ENCODE assay signal across 1 cellular context in the genomic region with DNA sequence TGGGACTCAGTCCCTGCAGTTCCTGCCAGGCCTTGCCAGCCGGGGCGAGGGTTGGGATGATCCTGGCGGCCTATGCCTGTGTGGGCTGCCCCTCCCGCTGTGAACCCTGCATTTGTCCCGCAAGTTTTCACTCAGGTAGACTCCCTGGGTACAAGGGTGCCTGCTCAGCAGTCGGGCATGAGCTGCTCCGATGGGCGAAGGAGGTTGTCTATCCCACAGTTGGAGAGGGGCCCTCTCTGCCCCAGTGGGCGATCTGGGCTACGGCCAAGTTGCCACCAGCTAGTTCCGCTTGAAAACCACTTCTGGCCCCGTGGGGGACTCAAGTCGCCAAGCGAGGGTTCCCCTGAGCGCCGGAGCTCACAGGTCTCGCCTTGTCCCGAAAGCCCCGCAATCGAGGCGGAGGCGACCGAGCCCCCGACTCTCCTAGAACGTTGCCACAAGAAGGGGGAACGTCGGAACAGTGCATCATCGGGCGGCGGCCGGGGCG.
TF ChIP-seq lines count a peak whose summit lies in the region.

No MANE protein-coding gene starts in this region.

TF ChIP-seq in HepG2, 621 proteins besides CTCF, POLR2A, EP300 and RAD21 (continued from another document):
- TF ChIP-seq, protein P1, sequence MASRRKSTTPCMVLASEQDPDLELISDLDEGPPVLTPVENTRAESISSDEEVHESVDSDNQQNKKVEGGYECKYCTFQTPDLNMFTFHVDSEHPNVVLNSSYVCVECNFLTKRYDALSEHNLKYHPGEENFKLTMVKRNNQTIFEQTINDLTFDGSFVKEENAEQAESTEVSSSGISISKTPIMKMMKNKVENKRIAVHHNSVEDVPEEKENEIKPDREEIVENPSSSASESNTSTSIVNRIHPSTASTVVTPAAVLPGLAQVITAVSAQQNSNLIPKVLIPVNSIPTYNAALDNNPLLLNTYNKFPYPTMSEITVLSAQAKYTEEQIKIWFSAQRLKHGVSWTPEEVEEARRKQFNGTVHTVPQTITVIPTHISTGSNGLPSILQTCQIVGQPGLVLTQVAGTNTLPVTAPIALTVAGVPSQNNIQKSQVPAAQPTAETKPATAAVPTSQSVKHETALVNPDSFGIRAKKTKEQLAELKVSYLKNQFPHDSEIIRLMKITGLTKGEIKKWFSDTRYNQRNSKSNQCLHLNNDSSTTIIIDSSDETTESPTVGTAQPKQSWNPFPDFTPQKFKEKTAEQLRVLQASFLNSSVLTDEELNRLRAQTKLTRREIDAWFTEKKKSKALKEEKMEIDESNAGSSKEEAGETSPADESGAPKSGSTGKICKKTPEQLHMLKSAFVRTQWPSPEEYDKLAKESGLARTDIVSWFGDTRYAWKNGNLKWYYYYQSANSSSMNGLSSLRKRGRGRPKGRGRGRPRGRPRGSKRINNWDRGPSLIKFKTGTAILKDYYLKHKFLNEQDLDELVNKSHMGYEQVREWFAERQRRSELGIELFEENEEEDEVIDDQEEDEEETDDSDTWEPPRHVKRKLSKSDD (CRISPR knock-in tag; IDR thresholded peaks at IDR 0.05; ENCODE audit: low read depth) = no peak
- TF ChIP-seq ZNF598 (CRISPR knock-in tag; IDR thresholded peaks at IDR 0.05; ENCODE audit: borderline replicate concordance) (no peak), SMARCE1 (IDR thresholded peaks at IDR 0.05; ENCODE audit: borderline replicate concordance) (no peak)
- TF ChIP-seq, protein P2, sequence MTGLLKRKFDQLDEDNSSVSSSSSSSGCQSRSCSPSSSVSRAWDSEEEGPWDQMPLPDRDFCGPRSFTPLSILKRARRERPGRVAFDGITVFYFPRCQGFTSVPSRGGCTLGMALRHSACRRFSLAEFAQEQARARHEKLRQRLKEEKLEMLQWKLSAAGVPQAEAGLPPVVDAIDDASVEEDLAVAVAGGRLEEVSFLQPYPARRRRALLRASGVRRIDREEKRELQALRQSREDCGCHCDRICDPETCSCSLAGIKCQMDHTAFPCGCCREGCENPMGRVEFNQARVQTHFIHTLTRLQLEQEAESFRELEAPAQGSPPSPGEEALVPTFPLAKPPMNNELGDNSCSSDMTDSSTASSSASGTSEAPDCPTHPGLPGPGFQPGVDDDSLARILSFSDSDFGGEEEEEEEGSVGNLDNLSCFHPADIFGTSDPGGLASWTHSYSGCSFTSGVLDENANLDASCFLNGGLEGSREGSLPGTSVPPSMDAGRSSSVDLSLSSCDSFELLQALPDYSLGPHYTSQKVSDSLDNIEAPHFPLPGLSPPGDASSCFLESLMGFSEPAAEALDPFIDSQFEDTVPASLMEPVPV (CRISPR knock-in tag; IDR thresholded peaks at IDR 0.05) = peak; percentile 32; the same call in 1 of the 2 replicates
- TF ChIP-seq, protein P3, sequence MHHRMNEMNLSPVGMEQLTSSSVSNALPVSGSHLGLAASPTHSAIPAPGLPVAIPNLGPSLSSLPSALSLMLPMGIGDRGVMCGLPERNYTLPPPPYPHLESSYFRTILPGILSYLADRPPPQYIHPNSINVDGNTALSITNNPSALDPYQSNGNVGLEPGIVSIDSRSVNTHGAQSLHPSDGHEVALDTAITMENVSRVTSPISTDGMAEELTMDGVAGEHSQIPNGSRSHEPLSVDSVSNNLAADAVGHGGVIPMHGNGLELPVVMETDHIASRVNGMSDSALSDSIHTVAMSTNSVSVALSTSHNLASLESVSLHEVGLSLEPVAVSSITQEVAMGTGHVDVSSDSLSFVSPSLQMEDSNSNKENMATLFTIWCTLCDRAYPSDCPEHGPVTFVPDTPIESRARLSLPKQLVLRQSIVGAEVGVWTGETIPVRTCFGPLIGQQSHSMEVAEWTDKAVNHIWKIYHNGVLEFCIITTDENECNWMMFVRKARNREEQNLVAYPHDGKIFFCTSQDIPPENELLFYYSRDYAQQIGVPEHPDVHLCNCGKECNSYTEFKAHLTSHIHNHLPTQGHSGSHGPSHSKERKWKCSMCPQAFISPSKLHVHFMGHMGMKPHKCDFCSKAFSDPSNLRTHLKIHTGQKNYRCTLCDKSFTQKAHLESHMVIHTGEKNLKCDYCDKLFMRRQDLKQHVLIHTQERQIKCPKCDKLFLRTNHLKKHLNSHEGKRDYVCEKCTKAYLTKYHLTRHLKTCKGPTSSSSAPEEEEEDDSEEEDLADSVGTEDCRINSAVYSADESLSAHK (CRISPR knock-in tag; IDR thresholded peaks at IDR 0.05; ENCODE audit: borderline replicate concordance) = no peak
- TF ChIP-seq, protein P4, sequence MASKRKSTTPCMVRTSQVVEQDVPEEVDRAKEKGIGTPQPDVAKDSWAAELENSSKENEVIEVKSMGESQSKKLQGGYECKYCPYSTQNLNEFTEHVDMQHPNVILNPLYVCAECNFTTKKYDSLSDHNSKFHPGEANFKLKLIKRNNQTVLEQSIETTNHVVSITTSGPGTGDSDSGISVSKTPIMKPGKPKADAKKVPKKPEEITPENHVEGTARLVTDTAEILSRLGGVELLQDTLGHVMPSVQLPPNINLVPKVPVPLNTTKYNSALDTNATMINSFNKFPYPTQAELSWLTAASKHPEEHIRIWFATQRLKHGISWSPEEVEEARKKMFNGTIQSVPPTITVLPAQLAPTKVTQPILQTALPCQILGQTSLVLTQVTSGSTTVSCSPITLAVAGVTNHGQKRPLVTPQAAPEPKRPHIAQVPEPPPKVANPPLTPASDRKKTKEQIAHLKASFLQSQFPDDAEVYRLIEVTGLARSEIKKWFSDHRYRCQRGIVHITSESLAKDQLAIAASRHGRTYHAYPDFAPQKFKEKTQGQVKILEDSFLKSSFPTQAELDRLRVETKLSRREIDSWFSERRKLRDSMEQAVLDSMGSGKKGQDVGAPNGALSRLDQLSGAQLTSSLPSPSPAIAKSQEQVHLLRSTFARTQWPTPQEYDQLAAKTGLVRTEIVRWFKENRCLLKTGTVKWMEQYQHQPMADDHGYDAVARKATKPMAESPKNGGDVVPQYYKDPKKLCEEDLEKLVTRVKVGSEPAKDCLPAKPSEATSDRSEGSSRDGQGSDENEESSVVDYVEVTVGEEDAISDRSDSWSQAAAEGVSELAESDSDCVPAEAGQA (IDR thresholded peaks at IDR 0.05; ENCODE audit: low read depth) = no peak
- TF ChIP-seq, protein P4 (CRISPR knock-in tag; IDR thresholded peaks at IDR 0.05; ENCODE audit: borderline replicate concordance) = no peak
